27 cellular contexts compared by ENCODE assay signal in the genomic region with DNA sequence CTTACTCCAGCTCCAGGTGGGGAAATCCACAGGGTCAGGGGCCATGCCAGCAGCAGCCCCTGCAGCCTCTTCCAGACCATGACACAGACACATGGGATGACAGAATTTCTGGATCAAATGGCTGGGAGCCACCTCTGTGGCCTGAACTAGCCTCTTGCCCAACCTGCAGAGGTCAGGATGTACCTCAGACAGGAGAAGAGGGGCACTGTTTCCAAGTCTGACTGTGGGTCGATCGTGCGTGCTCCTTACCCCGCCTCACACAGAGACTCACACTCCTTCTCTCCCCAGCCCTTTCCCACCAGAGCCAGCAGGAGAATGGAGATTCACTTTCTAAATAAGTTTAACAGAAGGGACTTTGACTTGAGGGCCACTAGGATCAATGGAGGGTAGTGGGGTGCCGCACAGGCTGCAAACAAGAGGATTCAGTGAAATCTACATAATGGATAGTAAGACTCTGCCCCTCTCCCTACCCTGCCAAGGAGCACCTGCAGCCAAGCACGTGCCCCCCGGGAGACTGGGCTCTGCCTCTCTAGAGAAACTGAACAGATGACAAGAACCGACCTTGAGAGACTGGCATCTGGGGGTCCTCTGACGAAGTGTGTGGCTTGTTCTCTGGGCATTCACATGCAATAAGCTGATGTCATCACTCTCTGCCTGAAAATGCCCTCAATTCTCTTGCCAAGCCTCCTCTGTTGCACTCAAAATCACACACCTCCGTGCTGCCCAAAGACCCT.
"Had no signal": no experiment of that assay in that cellular context is flagged by ENCODE, and none has a peak within 500 bp of the region (broad histone marks: within the 10 kb centered on the region; RNA-seq: fewer than 3 reads in every experiment).

No MANE protein-coding gene starts in this region.

- H3K4me1 ChIP-seq: gastroesophageal sphincter, prostate gland, spleen, thyroid gland had no signal

- H3K9me3 Mint-ChIP-seq: activated B cell treated with CpG ODN at 0.5 μM for 24 hours; activated naive CD4-positive, alpha-beta T cell treated with anti-CD3 and anti-CD28 coated beads for 36 hours; activated naive CD8-positive, alpha-beta T cell treated with anti-CD3 and anti-CD28 coated beads, Interleukin-2, amount 10 ng/mL, durations not matched to agents 7 days and 5 days; activated T-cell treated with anti-CD3 and anti-CD28 coated beads, Interleukin-2, amount 50 U/mL, for 24 hours; activated T-helper 2 cell treated with anti-CD3 and anti-CD28 coated beads, Interferon-gamma antibody, Interleukin-2, Interleukin-4, amounts not matched to agents 10 μg/mL and 5 μg/mL and 100 μg/mL, durations not matched to agents 14 hours and 24 hours and 36 hours; natural killer cell treated with Interleukin-12 subunit alpha and Interleukin-12 subunit beta and Interleukin-15 and Interleukin-18, amount 100 ng/mL, for 72 hours; T-helper 2 cell treated with Interferon-gamma antibody and Interleukin-4, amounts not matched to agents 5 μg/mL and 100 μg/mL, for 36 hours had no signal

- H3K27me3 ChIP-seq: neutrophil, ovary, spleen, thyroid gland had no signal

- H3K4me1 Mint-ChIP-seq: activated B cell treated with CpG ODN at 0.5 μM for 24 hours; activated CD4-positive, alpha-beta T cell treated with anti-CD3 and anti-CD28 coated beads for 36 hours; activated naive CD8-positive, alpha-beta T cell treated with anti-CD3 and anti-CD28 coated beads, Interleukin-2, amount 10 ng/mL, durations not matched to agents 7 days and 5 days had no signal

- H3K36me3 Mint-ChIP-seq: activated naive CD8-positive, alpha-beta T cell treated with anti-CD3 and anti-CD28 coated beads, Interleukin-2, amount 10 ng/mL, durations not matched to agents 7 days and 5 days; natural killer cell treated with Interleukin-12 subunit alpha and Interleukin-12 subunit beta and Interleukin-15 and Interleukin-18, amount 100 ng/mL, for 72 hours had no signal

- H3K27ac ChIP-seq: coronary artery, epithelial cell of prostate, gastroesophageal sphincter, neutrophil, ovary, prostate gland, spleen, thyroid gland had no signal

- H3K4me3 ChIP-seq: coronary artery, gastroesophageal sphincter, ovary, prostate gland, spleen, thyroid gland had no signal

- DNase-seq: activated B cell treated with CpG ODN at 0.5 μM for 24 hours; activated CD4-positive, alpha-beta T cell treated with anti-CD3 and anti-CD28 coated beads for 36 hours; activated CD4-positive, alpha-beta T cell treated with anti-CD3 and anti-CD28 coated beads, Interleukin-2, amount 50 U/mL, for 4 hours; activated CD8-positive, alpha-beta memory T cell treated with anti-CD3 and anti-CD28 coated beads for 24 hours; activated CD8-positive, alpha-beta memory T cell treated with anti-CD3 and anti-CD28 coated beads, Interleukin-2, amount 50 U/mL, for 4 hours; activated naive CD4-positive, alpha-beta T cell treated with anti-CD3 and anti-CD28 coated beads for 36 hours; activated naive CD8-positive, alpha-beta T cell treated with anti-CD3 and anti-CD28 coated beads, Interleukin-2, amount 10 ng/mL, durations not matched to agents 7 days and 5 days; activated T-cell treated with anti-CD3 and anti-CD28 coated beads, Interleukin-2, amount 50 U/mL, for 24 hours; amniotic stem cell; cerebellar nuclear complex; hypothalamus; left ventricle myocardium superior; mammary epithelial cell; midbrain; ovary; spleen; stimulated activated CD4-positive, alpha-beta T cell treated with anti-CD3 and anti-CD28 coated beads, Interleukin-4, amount 100 ng/mL, for 1 hour; stimulated activated naive CD4-positive, alpha-beta T cell treated with Interleukin-2 at 50 U/mL for 16 hours had no signal

- H3K9me3 ChIP-seq: gastroesophageal sphincter, neutrophil, ovary, prostate gland, spleen, thyroid gland had no signal

- H3K4me3 Mint-ChIP-seq: activated B cell treated with CpG ODN at 0.5 μM for 24 hours; activated CD4-positive, alpha-beta T cell treated with anti-CD3 and anti-CD28 coated beads for 36 hours; activated naive CD4-positive, alpha-beta T cell treated with anti-CD3 and anti-CD28 coated beads for 36 hours; activated naive CD8-positive, alpha-beta T cell treated with anti-CD3 and anti-CD28 coated beads, Interleukin-2, amount 10 ng/mL, durations not matched to agents 7 days and 5 days; activated T-cell treated with anti-CD3 and anti-CD28 coated beads, Interleukin-2, amount 50 U/mL, for 24 hours; natural killer cell treated with Interleukin-12 subunit alpha and Interleukin-12 subunit beta and Interleukin-15 and Interleukin-18, amount 100 ng/mL, for 72 hours; T-helper 2 cell treated with Interferon-gamma antibody and Interleukin-4, amounts not matched to agents 5 μg/mL and 100 μg/mL, for 36 hours had no signal

- H3K36me3 ChIP-seq: gastroesophageal sphincter, neutrophil, ovary, prostate gland, spleen, thyroid gland had no signal

- H3K27me3 Mint-ChIP-seq: activated B cell treated with CpG ODN at 0.5 μM for 24 hours; activated CD4-positive, alpha-beta T cell treated with anti-CD3 and anti-CD28 coated beads for 36 hours; activated naive CD8-positive, alpha-beta T cell treated with anti-CD3 and anti-CD28 coated beads, Interleukin-2, amount 10 ng/mL, durations not matched to agents 7 days and 5 days; activated T-cell treated with anti-CD3 and anti-CD28 coated beads, Interleukin-2, amount 50 U/mL, for 24 hours had no signal

- H3K27ac Mint-ChIP-seq: activated B cell treated with CpG ODN at 0.5 μM for 24 hours; activated CD4-positive, alpha-beta T cell treated with anti-CD3 and anti-CD28 coated beads for 36 hours; activated naive CD4-positive, alpha-beta T cell treated with anti-CD3 and anti-CD28 coated beads for 36 hours; activated naive CD8-positive, alpha-beta T cell treated with anti-CD3 and anti-CD28 coated beads, Interleukin-2, amount 10 ng/mL, durations not matched to agents 7 days and 5 days; activated T-cell treated with anti-CD3 and anti-CD28 coated beads, Interleukin-2, amount 50 U/mL, for 24 hours; activated T-helper 2 cell treated with anti-CD3 and anti-CD28 coated beads, Interferon-gamma antibody, Interleukin-2, Interleukin-4, amounts not matched to agents 10 μg/mL and 5 μg/mL and 100 μg/mL, durations not matched to agents 14 hours and 24 hours and 36 hours; natural killer cell treated with Interleukin-12 subunit alpha and Interleukin-12 subunit beta and Interleukin-15 and Interleukin-18, amount 100 ng/mL, for 72 hours; T-helper 2 cell treated with Interferon-gamma antibody and Interleukin-4, amounts not matched to agents 5 μg/mL and 100 μg/mL, for 36 hours had no signal

- ATAC-seq: activated CD4-positive, alpha-beta T cell treated with anti-CD3 and anti-CD28 coated beads for 36 hours; gastroesophageal sphincter; left ventricle myocardium superior; natural killer cell treated with Interleukin-12 subunit alpha and Interleukin-12 subunit beta and Interleukin-15 and Interleukin-18, amount 100 ng/mL, for 72 hours had no signal
